Comparison of ENCODE assay signal across 10 cellular contexts in the genomic region with DNA sequence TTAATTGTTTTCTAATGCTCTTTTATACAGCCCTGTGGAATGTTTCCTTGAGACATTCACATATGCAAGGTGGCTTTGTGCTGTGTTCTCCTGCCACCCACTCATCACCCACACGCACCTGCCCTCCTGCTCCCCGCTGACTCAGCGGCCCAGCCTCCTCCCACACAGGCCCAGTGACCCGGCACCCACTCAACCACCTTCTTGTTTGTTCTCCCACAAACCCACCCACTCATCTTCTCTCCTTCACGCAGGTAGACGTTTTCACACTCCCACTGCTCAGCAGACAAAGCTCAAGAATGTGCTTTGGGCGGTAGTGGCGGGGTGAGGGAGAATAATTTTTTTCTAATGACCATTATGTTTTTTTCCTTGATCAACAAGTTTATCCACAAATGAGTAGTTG. TPM values are rescaled to one million over a fixed set of nuclear protein-coding genes. Genes with fewer than 3 reads are reported as not detected.
DNase-seq lines count a peak whose midpoint lies in the region; ATAC-seq and TF ChIP-seq lines count a peak whose summit lies in the region.
"Had no signal": no experiment of that assay in that cellular context is flagged by ENCODE, and none has a peak within 500 bp of the region (broad histone marks: within the 10 kb centered on the region; RNA-seq: fewer than 3 reads in every experiment).

No MANE protein-coding gene starts in this region.

- no peak for TF ChIP-seq CTCF in GM06990 (IDR thresholded peaks at IDR 0.05; ENCODE audit: insufficient read depth, low read length, poor library complexity, severe bottlenecking)
- TF ChIP-seq CTCF in GM10248 (IDR thresholded peaks at IDR 0.05; ENCODE audit: control extremely low read depth, extremely low read depth, low read depth, missing control alignments) = no peak
- TF ChIP-seq CTCF in foreskin fibroblast (IDR thresholded peaks at IDR 0.05; ENCODE audit: low read depth, low read length) = no peak

- DNase-seq in GM06990 (ENCODE audit: extremely low read depth, insufficient read length) = peak; percentile 51
- no peak for DNase-seq in activated naive CD4-positive, alpha-beta T cell treated with anti-CD3 and anti-CD28 coated beads, Interleukin-2, amount 50 U/mL, for 72 hours (ENCODE audit: low spot score in 2 of 2)
- peak; percentile 25 to 77 for DNase-seq in stimulated activated CD4-positive, alpha-beta T cell treated with anti-CD3 and anti-CD28 coated beads, Interleukin-1b, Interleukin-23, amount 100 ng/mL, for 4 hours (ENCODE audit: low read depth in 2 of 2)
- DNase-seq in medulla oblongata (ENCODE audit: extremely low spot score) = no peak
- DNase-seq in NCI-H2107 treated with DMSO at 0.1 percent for 48 hours (lab: John Stamatoyannopoulos, UW; ENCODE audit: unreplicated experiment) = no peak
- no peak for DNase-seq in GM10248 (ENCODE audit: extremely low spot score)
- DNase-seq in foreskin fibroblast = no peak
- DNase-seq: gastrocnemius medialis, NCI-H1048 had no signal

- peak overlapping the region; percentile 22 to 55 for H3K27ac Mint-ChIP-seq in activated naive CD4-positive, alpha-beta T cell treated with anti-CD3 and anti-CD28 coated beads, Interleukin-2, amount 50 U/mL, for 72 hours

- no peaks in the 10 kb centered on the region for H3K27me3 ChIP-seq in GM06990 (replicated peaks; ENCODE audit: control insufficient read depth, insufficient read depth, low read length)
- H3K27me3 ChIP-seq: gastrocnemius medialis had no signal

- H3K36me3 ChIP-seq in GM06990 (ENCODE audit: control insufficient read depth, insufficient read depth, low read length) = no peaks in the 10 kb centered on the region
- H3K36me3 ChIP-seq: gastrocnemius medialis had no signal

- CTCF ChIA-PET in GM10248 (lab: Yijun Ruan, JAX) = interaction anchor here (0.9 to 3.2 kb wide), 7 partner anchors 8 to 40 kb away, joined by 3 to 21 read pairs (median 7); no protein-coding TSS in a partner anchor

- POLR2A ChIA-PET in GM10248 (lab: Yijun Ruan, JAX) = no interaction called here

- H3K36me3 Mint-ChIP-seq in activated naive CD4-positive, alpha-beta T cell treated with anti-CD3 and anti-CD28 coated beads, Interleukin-2, amount 50 U/mL, for 72 hours = peaks cover 6 to 32% of the 10 kb centered on the region in 2 donors

- peak; percentile 56 for ATAC-seq in HG02884 (IDR thresholded peaks at IDR 0.05; ENCODE audit: unreplicated experiment)
- ATAC-seq in activated naive CD4-positive, alpha-beta T cell treated with anti-CD3 and anti-CD28 coated beads, Interleukin-2, amount 50 U/mL, for 72 hours = peak; percentile 22 to 40
- ATAC-seq: gastrocnemius medialis had no signal

- H3K4me3 ChIP-seq in GM06990 (replicated peaks; ENCODE audit: low read depth, low read length) (no peak overlapping the region), foreskin fibroblast (ENCODE audit: low read depth in 1 of 2, low read length in 2 of 2) (no peak overlapping the region)
- H3K4me3 ChIP-seq: gastrocnemius medialis had no signal

- H3K9me3 Mint-ChIP-seq in activated naive CD4-positive, alpha-beta T cell treated with anti-CD3 and anti-CD28 coated beads, Interleukin-2, amount 50 U/mL, for 72 hours = peaks cover 22 to 49% of the 10 kb centered on the region in 2 donors

RNA-seq across cellular contexts. Expression of a gene that starts 28.6 kb away (rescaled TPM):
- total RNA-seq in activated naive CD4-positive, alpha-beta T cell treated with anti-CD3 and anti-CD28 coated beads, Interleukin-2, amount 50 U/mL, for 72 hours = 10 to 100 TPM; 18.3 to 19.4 TPM

Comparison
In these comparisons a context has a peak if more than half of its experiments do, and no peak if none do; other contexts are left out.
1. DNase-seq: peak in GM06990 (single experiment) and stimulated activated CD4-positive, alpha-beta T cell treated with anti-CD3 and anti-CD28 coated beads, Interleukin-1b, Interleukin-23, amount 100 ng/mL, for 4 hours (2 of 2); none in activated naive CD4-positive, alpha-beta T cell treated with anti-CD3 and anti-CD28 coated beads, Interleukin-2, amount 50 U/mL, for 72 hours (0 of 2), medulla oblongata (single experiment), NCI-H2107 treated with DMSO at 0.1 percent for 48 hours (single experiment), GM10248 (single experiment) and foreskin fibroblast (0 of 2).